Comparison of ENCODE assay signal across 16 cellular contexts in genomic region chr1:234638832-234639799, GRCh38. TPM values are rescaled to one million over a fixed set of nuclear protein-coding genes. Genes with fewer than 3 reads are reported as not detected.
DNase-seq lines count a peak whose midpoint lies in the region; ATAC-seq, FAIRE-seq and TF ChIP-seq lines count a peak whose summit lies in the region.
"Had no signal": no experiment of that assay in that cellular context is flagged by ENCODE, and none has a peak within 500 bp of the region (broad histone marks: within the 10 kb centered on the region; RNA-seq: fewer than 3 reads in every experiment).

No MANE protein-coding gene starts in this region.

- TF ChIP-seq POLR2A in IMR-90 (IDR thresholded peaks at IDR 0.05; ENCODE audit: low read depth, low read length): no peak

- H3K4ac ChIP-seq in IMR-90 (ENCODE audit: low read depth, low read length): no peak overlapping the region

- H3K9me1 ChIP-seq in IMR-90 (ENCODE audit: insufficient read depth, low read length): peaks cover 4% of the 10 kb centered on the region; the same call in 1 of the 2 replicates

- no peaks in the 10 kb centered on the region for H3K4me1 ChIP-seq in IMR-90 (ENCODE audit: control insufficient read depth, insufficient read depth, low read length)
- peaks cover 24% of the 10 kb centered on the region for H3K4me1 ChIP-seq in SJCRH30
- H3K4me1 ChIP-seq: uterus had no signal

- H3K9me3 ChIP-seq in IMR-90 (ENCODE audit: control insufficient read depth, insufficient read depth, low read length) (no peaks in the 10 kb centered on the region), SJCRH30 (replicated peaks) (no peaks in the 10 kb centered on the region; the same call in 1 of the 2 replicates)
- H3K9me3 ChIP-seq: uterus had no signal

- TF ChIP-seq CTCF in IMR-90 (conservative IDR thresholded peaks at IDR 0.05; ENCODE audit: low read depth, low read length): no peak

- no peak for ATAC-seq in IMR-90 (ENCODE audit: low read depth)
- ATAC-seq: GM23338; stimulated activated effector memory CD8-positive, alpha-beta T cell treated with anti-CD3 and anti-CD28 coated beads, Interleukin-12 subunit alpha, Interleukin-12 subunit beta, amount 100 ng/mL, for 72 hours had no signal

- no peak overlapping the region for H3K18ac ChIP-seq in IMR-90 (ENCODE audit: low read depth, low read length)

- H2AK5ac ChIP-seq in IMR-90 (ENCODE audit: low read depth, low read length): no peak overlapping the region

- H3K27me3 ChIP-seq in IMR-90 (ENCODE audit: control insufficient read depth, insufficient read depth, low read length) (no peaks in the 10 kb centered on the region), SJCRH30 (no peaks in the 10 kb centered on the region)
- H3K27me3 ChIP-seq: uterus had no signal

- no peak overlapping the region for H2BK15ac ChIP-seq in IMR-90 (ENCODE audit: low read depth, low read length)

- WGBS in IMR-90 (ENCODE audit: extremely low coverage in 2 of 2, insufficient read length in 1 of 2), 2 experiments: 48% methylated on average over 3 of the region's 4 CpGs; no CpG with 5 or more reads in 1 of the 2 experiments

- H3K4me3 ChIP-seq in IMR-90 (ENCODE audit: insufficient read depth, low read depth, low read length): no peak overlapping the region
- H3K4me3 ChIP-seq in SJCRH30: no peak overlapping the region
- H3K4me3 ChIP-seq: GM23338, uterus had no signal

- H3K56ac ChIP-seq in IMR-90 (ENCODE audit: extremely low read depth, insufficient read depth, low read length): no peak overlapping the region

- H3K36me3 ChIP-seq in IMR-90 (ENCODE audit: control insufficient read depth, insufficient read depth, low read length) (no peaks in the 10 kb centered on the region), SJCRH30 (no peaks in the 10 kb centered on the region)
- H3K36me3 ChIP-seq: uterus had no signal

- DNase-seq in ACHN (peak; percentile 89), IMR-90 (peak; percentile 33), SJCRH30 (peak; percentile 80 to 92), left kidney (ENCODE audit: low read depth, low spot score) (peak; percentile 74), GM19239 (ENCODE audit: insufficient read length, low spot score) (no peak), NCI-H748 (lab: John Stamatoyannopoulos, UW; ENCODE audit: unreplicated experiment) (no peak), DMS153 treated with DMSO at 0.1 percent for 48 hours (lab: John Stamatoyannopoulos, UW; ENCODE audit: unreplicated experiment) (no peak), HPDE6-E6E7 (ENCODE audit: extremely low spot score) (no peak)
- DNase-seq: EL; hippocampal formation; NCI-H510A treated with DMSO at 0.1 percent for 48 hours; stimulated activated CD4-positive, alpha-beta T cell treated with anti-CD3 and anti-CD28 coated beads, Interleukin-4, amount 100 ng/mL, for 1 hour; uterus had no signal

- H2BK20ac ChIP-seq in IMR-90 (ENCODE audit: low read depth, low read length): no peak overlapping the region

- no TSS peak for BruUV-seq in IMR-90 (replicated peaks; lab: Mats Ljungman, UMichigan)

- H2BK120ac ChIP-seq in IMR-90 (ENCODE audit: low read depth, low read length): no peak overlapping the region

- dilution Hi-C loops in IMR-90 (cut with HindIII; ENCODE audit: low sequenced_read_pairs, unreplicated experiment): no loop called here

- H2AK9ac ChIP-seq in IMR-90 (replicated peaks; ENCODE audit: low read depth, low read length, poor library complexity): no peak overlapping the region

- no peak for TF ChIP-seq RAD21 in IMR-90 (IDR thresholded peaks at IDR 0.05; ENCODE audit: low read length)

- intact Hi-C loops in IMR-90 (cut with micrococcal nuclease): no loop called here

- no peak overlapping the region for H3K4me2 ChIP-seq in IMR-90 (ENCODE audit: low read depth, low read length)
- H3K4me2 ChIP-seq: GM23338 had no signal

- no peak overlapping the region for H4K91ac ChIP-seq in IMR-90 (ENCODE audit: insufficient read depth, low read depth, low read length)

- H4K8ac ChIP-seq in IMR-90 (ENCODE audit: low read depth in 2 of 2, low read length in 2 of 2): no peak overlapping the region

- no peak overlapping the region for H3K27ac ChIP-seq in IMR-90 (ENCODE audit: insufficient read depth, low read length)
- peak overlapping the region; percentile 54 for H3K27ac ChIP-seq in SJCRH30
- H3K27ac ChIP-seq: uterus had no signal

- CTCF ChIA-PET in IMR-90 (lab: Yijun Ruan, JAX): no interaction called here

- no peak overlapping the region for H4K5ac ChIP-seq in IMR-90 (ENCODE audit: low read depth, low read length)

- POLR2A ChIA-PET in IMR-90 (lab: Charles Lee; ENCODE audit: unreplicated experiment): no interaction called here

- in situ Hi-C loops in ACHN (cut with HindIII; ENCODE audit: low pct_ligation_motif_present, low pct_unique_long_range_greater_than_20kb, low sequenced_read_pairs): no loop called here
- in situ Hi-C loops in IMR-90 (cut with MboI; ENCODE audit: low sequenced_read_pairs): no loop called here

- no peak overlapping the region for H3K9ac ChIP-seq in IMR-90 (ENCODE audit: low read depth, low read length)

- no peak overlapping the region for H2BK5ac ChIP-seq in IMR-90 (ENCODE audit: low read depth, low read length, poor library complexity, severe bottlenecking)

- no peak overlapping the region for H3K23ac ChIP-seq in IMR-90 (ENCODE audit: low read depth, low read length)

- no peaks in the 10 kb centered on the region for H4K20me1 ChIP-seq in IMR-90 (ENCODE audit: insufficient read depth, low read length)

- no peaks in the 10 kb centered on the region for H3K79me1 ChIP-seq in IMR-90 (ENCODE audit: low read depth in 1 of 2, low read length in 2 of 2)

- H2AFZ ChIP-seq in IMR-90 (replicated peaks; ENCODE audit: low read length, poor library complexity): no peak overlapping the region

- no peak for FAIRE-seq in GM19239 (lab: Jason Lieb, UNC)
- FAIRE-seq: endothelial cell of umbilical vein had no signal

- H3K14ac ChIP-seq in IMR-90 (replicated peaks; ENCODE audit: low read depth, low read length): no peak overlapping the region

TF ChIP-seq in IMR-90, 13 proteins besides CTCF, POLR2A, EP300 and RAD21:
- no peak for TF ChIP-seq RCOR1 (IDR thresholded peaks at IDR 0.05; ENCODE audit: insufficient replicate concordance, low read length)
- no peak for TF ChIP-seq RFX5 (IDR thresholded peaks at IDR 0.05; ENCODE audit: low read depth, low read length)
- no peak for TF ChIP-seq MAFK (IDR thresholded peaks at IDR 0.05; ENCODE audit: low read depth, low read length)
- TF ChIP-seq FOS (IDR thresholded peaks at IDR 0.05; ENCODE audit: low read depth, low read length): no peak
- TF ChIP-seq CHD1 (IDR thresholded peaks at IDR 0.05; ENCODE audit: low read depth, low read length): no peak
- no peak for TF ChIP-seq USF2 (IDR thresholded peaks at IDR 0.05; ENCODE audit: low read depth, low read length)
- no peak for TF ChIP-seq CEBPB (IDR thresholded peaks at IDR 0.05; ENCODE audit: low read depth, low read length)
- no peak for TF ChIP-seq MAZ (IDR thresholded peaks at IDR 0.05; ENCODE audit: borderline replicate concordance, low read depth, low read length)
- TF ChIP-seq NFE2L2 (IDR thresholded peaks at IDR 0.05; ENCODE audit: low read depth, low read length): no peak
- TF ChIP-seq MXI1 (IDR thresholded peaks at IDR 0.05; ENCODE audit: borderline replicate concordance, low read depth, low read length): no peak
- TF ChIP-seq SMC3 (IDR thresholded peaks at IDR 0.05; ENCODE audit: low read depth, low read length): no peak
- TF ChIP-seq BHLHE40 (IDR thresholded peaks at IDR 0.05; ENCODE audit: low read depth, low read length): no peak
- TF ChIP-seq ELK1 (IDR thresholded peaks at IDR 0.05; ENCODE audit: borderline replicate concordance, low read depth, low read length): no peak

RNA-seq across cellular contexts. Expression of gene IRF2BP2, which starts 29.1 kb away (rescaled TPM):
- 37.2 and 47.0 TPM in 2 replicates for total RNA-seq in IMR-90 (2012; rRNA removed)
- polyA plus RNA-seq in IMR-90 (2012; rRNA removed): 56.5 and 66.6 TPM in 2 replicates
- polyA plus RNA-seq in IMR-90 (2012; cell fraction: cytosol; rRNA removed): 12.6 and 82.3 TPM in 2 replicates
- 216 and 242 TPM in 2 replicates for polyA plus RNA-seq in IMR-90 (2012; cell fraction: nucleus; rRNA removed; ENCODE audit: low replicate concordance)
- 33.2 and 41.1 TPM in 2 replicates for total RNA-seq in SJCRH30 (2014; rRNA removed; shearing (Covaris generic))

Comparison
In these comparisons a context has a peak if more than half of its experiments do, and no peak if none do; other contexts are left out.
1. DNase-seq: peak in ACHN (single experiment), IMR-90 (single experiment), SJCRH30 (2 of 2) and left kidney (single experiment); none in GM19239 (single experiment), NCI-H748 (single experiment), DMS153 treated with DMSO at 0.1 percent for 48 hours (single experiment) and HPDE6-E6E7 (single experiment).